ENCODE assay signal across 9 cellular contexts in the genomic region with DNA sequence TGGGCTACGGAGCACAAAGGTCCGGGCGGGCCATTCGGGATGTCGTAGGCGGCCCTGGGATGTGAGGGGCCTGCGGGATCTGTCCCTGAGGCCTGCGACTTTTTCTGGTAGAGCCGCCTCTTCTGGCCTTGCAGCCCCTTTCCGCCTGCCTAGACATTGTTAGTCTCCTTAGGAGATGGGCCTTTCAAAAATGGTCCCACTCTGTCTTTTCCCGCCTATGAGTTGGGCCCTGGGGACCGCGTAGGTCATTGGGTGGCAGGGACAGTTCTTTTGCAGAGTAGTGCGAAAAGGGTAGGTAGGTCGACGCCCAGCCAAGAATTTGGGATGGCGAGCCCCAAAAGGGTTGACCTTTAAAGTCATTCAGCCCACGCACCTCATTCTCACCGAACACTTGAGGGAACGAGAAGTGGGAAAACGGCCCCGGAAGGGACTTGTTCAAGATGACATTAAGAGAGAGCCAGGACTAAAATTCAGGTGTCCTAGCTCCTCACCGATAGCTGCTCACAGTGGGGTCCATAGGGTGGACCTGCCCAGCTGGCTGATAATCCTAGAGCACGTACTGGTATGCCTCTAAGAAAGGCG. TPM values are rescaled to one million over a fixed set of nuclear protein-coding genes. Genes with fewer than 3 reads are reported as not detected.
DNase-seq lines count a peak whose midpoint lies in the region; ATAC-seq and TF ChIP-seq lines count a peak whose summit lies in the region.
"Had no signal": no experiment of that assay in that cellular context is flagged by ENCODE, and none has a peak within 500 bp of the region (broad histone marks: within the 10 kb centered on the region; RNA-seq: fewer than 3 reads in every experiment).

No MANE protein-coding gene starts in this region.

- no peaks in the 10 kb centered on the region for H3K27me3 ChIP-seq in body of pancreas
- no peaks in the 10 kb centered on the region for H3K27me3 ChIP-seq in lung (ENCODE audit: control insufficient read depth, insufficient read depth)

- H3K36me3 ChIP-seq in body of pancreas (replicated peaks in 1 of 2; ENCODE audit: insufficient read depth in 1 of 2, low read depth in 2 of 2) (peaks cover 0 to 3% of the 10 kb centered on the region in 2 donors), lung (ENCODE audit: control insufficient read depth in 2 of 2, insufficient read depth in 2 of 2, low read length in 2 of 2) (peaks cover 7 to 23% of the 10 kb centered on the region in 2 donors)

- H3K9me3 Mint-ChIP-seq in activated naive CD4-positive, alpha-beta T cell treated with anti-CD3 and anti-CD28 coated beads, Interleukin-2, amount 10 ng/mL, durations not matched to agents 7 days and 5 days = no peaks in the 10 kb centered on the region
- no peaks in the 10 kb centered on the region for H3K9me3 Mint-ChIP-seq in type B pancreatic cell

- peaks cover 38% of the 10 kb centered on the region for H3K36me3 Mint-ChIP-seq in activated naive CD4-positive, alpha-beta T cell treated with anti-CD3 and anti-CD28 coated beads, Interleukin-2, amount 10 ng/mL, durations not matched to agents 7 days and 5 days
- H3K36me3 Mint-ChIP-seq in type B pancreatic cell = peaks cover 15% of the 10 kb centered on the region

- H3K4me3 ChIP-seq in body of pancreas (peak overlapping the region; percentile 84 to 96), lung (peak overlapping the region; percentile 97)

- peak overlapping the region; percentile 72 for H3K4me3 Mint-ChIP-seq in activated naive CD4-positive, alpha-beta T cell treated with anti-CD3 and anti-CD28 coated beads, Interleukin-2, amount 10 ng/mL, durations not matched to agents 7 days and 5 days
- H3K4me3 Mint-ChIP-seq in type B pancreatic cell = peak overlapping the region; percentile 86

- no peak for TF ChIP-seq POLR2A in body of pancreas (IDR thresholded peaks at IDR 0.05)

- 28 to 41% methylated on average over 18 to 25 of the region's 25 CpGs for WGBS in body of pancreas, 2 donors
- WGBS in lung, 2 donors = 39 to 53% methylated on average over 24 to 25 of the region's 25 CpGs

- H3K9me3 ChIP-seq in body of pancreas = no peaks in the 10 kb centered on the region
- H3K9me3 ChIP-seq in lung (ENCODE audit: control insufficient read depth in 2 of 2, insufficient read depth in 1 of 2, low read length in 1 of 2) = no peaks in the 10 kb centered on the region

- CTCF ChIA-PET in activated naive CD4-positive, alpha-beta T cell treated with anti-CD3 and anti-CD28 coated beads, Interleukin-2, amount 10 ng/mL, durations not matched to agents 7 days and 5 days (lab: Charles Lee) = interaction anchor here (1.5 to 2.0 kb wide), 2 partner anchors 14 to 149 kb away, joined by 3 to 10 read pairs; no protein-coding TSS in a partner anchor

- intact Hi-C loops in body of pancreas (cut with DNase I) = no loop called here

- peaks cover 43% of the 10 kb centered on the region for H3K4me1 Mint-ChIP-seq in activated naive CD4-positive, alpha-beta T cell treated with anti-CD3 and anti-CD28 coated beads, Interleukin-2, amount 10 ng/mL, durations not matched to agents 7 days and 5 days
- H3K4me1 Mint-ChIP-seq in type B pancreatic cell (ENCODE audit: unreplicated experiment) = peaks cover 23% of the 10 kb centered on the region

- no peaks in the 10 kb centered on the region for H3K27me3 Mint-ChIP-seq in activated naive CD4-positive, alpha-beta T cell treated with anti-CD3 and anti-CD28 coated beads, Interleukin-2, amount 10 ng/mL, durations not matched to agents 7 days and 5 days
- H3K27me3 Mint-ChIP-seq in type B pancreatic cell = no peaks in the 10 kb centered on the region

- H3K4me1 ChIP-seq in body of pancreas (peaks cover 16% of the 10 kb centered on the region), lung (ENCODE audit: control insufficient read depth in 2 of 2, insufficient read depth in 2 of 2, low read length in 2 of 2) (peaks cover 0 to 12% of the 10 kb centered on the region in 2 donors)

- ATAC-seq in body of pancreas (no peak), lung (ENCODE audit: insufficient read depth, low FRiP score) (no peak), left lobe of liver (no peak), HG02759 (IDR thresholded peaks at IDR 0.05; ENCODE audit: unreplicated experiment) (no peak)

- H3K27ac Mint-ChIP-seq in activated naive CD4-positive, alpha-beta T cell treated with anti-CD3 and anti-CD28 coated beads, Interleukin-2, amount 10 ng/mL, durations not matched to agents 7 days and 5 days = peak overlapping the region; percentile 49
- H3K27ac Mint-ChIP-seq in type B pancreatic cell = no peak overlapping the region

- H3K27ac ChIP-seq in body of pancreas = peak overlapping the region in 3 of 4 donors; percentile 58 to 82 (median 81)
- H3K27ac ChIP-seq in lung (ENCODE audit: low read depth in 1 of 2, low read length in 1 of 2) = peak overlapping the region; percentile 74 to 96

- DNase-seq in activated naive CD4-positive, alpha-beta T cell treated with anti-CD3 and anti-CD28 coated beads, Interleukin-2, amount 10 ng/mL, durations not matched to agents 7 days and 5 days = no peak
- DNase-seq in activated naive CD4-positive, alpha-beta T cell (lab: John Stamatoyannopoulos, UW) = no peak
- DNase-seq in body of pancreas (no peak), lung (ENCODE audit: low spot score) (no peak), type B pancreatic cell (ENCODE audit: extremely low spot score, unreplicated experiment) (no peak), NCI-H146 (lab: John Stamatoyannopoulos, UW) (no peak), left lobe of liver (ENCODE audit: low spot score) (no peak)

- no peak for TF ChIP-seq CTCF in body of pancreas (IDR thresholded peaks at IDR 0.05)
- no peak for TF ChIP-seq CTCF in lung (IDR thresholded peaks at IDR 0.05; ENCODE audit: control extremely low read depth, extremely low read depth)
- TF ChIP-seq CTCF in type B pancreatic cell (conservative IDR thresholded peaks at IDR 0.05) = no peak

RNA-seq across cellular contexts. Expression of gene OTUB1, which starts 0.8 kb away (rescaled TPM):
- total RNA-seq in body of pancreas (10 to 100 TPM; 20.8 to 36.3 TPM), lung (10 to 100 TPM; 40.8 to 72.2 TPM), type B pancreatic cell (ENCODE audit: low replicate concordance) (101 and 105 TPM in 2 replicates), left lobe of liver (22.8 TPM)
- polyA plus RNA-seq in lung = 10 to 100 TPM; 72.5 to 95.2 TPM

RNA-seq across cellular contexts. Expression of gene COX8A, which starts 12.6 kb away (rescaled TPM):
- 100 to 1,000 TPM in 1 of 2 donors, 10 to 100 TPM in 1; 51.9 to 184 TPM for total RNA-seq in body of pancreas
- total RNA-seq in lung = 100 to 1,000 TPM; 149 to 362 TPM
- 100 to 1,000 TPM; 666 to 779 TPM for polyA plus RNA-seq in lung
- total RNA-seq in type B pancreatic cell (ENCODE audit: low replicate concordance) = 307 and 324 TPM in 2 replicates
- total RNA-seq in left lobe of liver = 182 TPM

RNA-seq across cellular contexts. Expression of gene NAA40, which starts 48.2 kb away (rescaled TPM):
- total RNA-seq in body of pancreas = 10 to 100 TPM; 14.3 to 21.8 TPM
- total RNA-seq in lung = 10 to 100 TPM; 18.1 to 20.5 TPM
- 1 to 10 TPM; 9.2 to 9.6 TPM for polyA plus RNA-seq in lung
- total RNA-seq in type B pancreatic cell (ENCODE audit: low replicate concordance) = 33.8 and 51.2 TPM in 2 replicates
- 4.2 TPM for total RNA-seq in left lobe of liver

RNA-seq across cellular contexts. Expression of gene FLRT1, which starts 48.7 kb away (rescaled TPM):
- total RNA-seq in body of pancreas = under 1 TPM in 1 of 2 donors, not detected in 1; 0.26 TPM
- under 1 TPM; 0.18 to 0.34 TPM for total RNA-seq in lung
- under 1 TPM; 0.02 to 0.06 TPM for polyA plus RNA-seq in lung
- 0.26 and 3.0 TPM in 2 replicates for total RNA-seq in type B pancreatic cell (ENCODE audit: low replicate concordance)
- not detected for total RNA-seq in left lobe of liver
- total RNA-seq: esophagus mucosa had no signal
